12 cellular contexts compared by ENCODE assay signal in the genomic region with DNA sequence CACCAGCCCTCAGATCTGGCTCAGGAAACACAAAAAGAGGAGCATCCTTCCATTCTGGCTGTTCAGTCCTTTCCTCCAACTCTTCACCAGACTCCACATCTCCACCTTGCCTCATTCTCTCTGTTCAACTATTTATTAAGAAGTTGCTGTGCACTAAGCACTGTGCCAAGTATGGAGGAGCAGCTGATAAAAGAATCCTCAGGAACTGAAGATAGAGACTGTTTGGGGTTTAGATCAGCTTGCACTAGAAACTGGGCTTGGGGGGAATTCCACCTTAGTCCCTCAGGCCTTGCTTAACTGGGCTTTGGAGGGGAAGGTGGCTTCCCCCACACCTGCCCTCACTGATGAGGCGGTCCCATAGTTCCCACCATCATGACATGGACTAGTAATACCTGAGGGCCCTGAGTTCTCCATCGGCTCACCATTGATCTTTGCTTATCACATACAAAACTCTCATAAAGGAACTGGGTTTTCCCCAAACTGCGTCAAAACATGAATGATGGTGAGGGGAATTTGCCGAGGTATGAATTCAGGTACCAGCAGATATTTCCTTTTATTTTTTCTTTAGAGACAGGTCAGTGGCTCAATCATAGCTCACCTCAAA. TPM values are rescaled to one million over a fixed set of nuclear protein-coding genes. Genes with fewer than 3 reads are reported as not detected.
DNase-seq lines count a peak whose midpoint lies in the region; ATAC-seq and TF ChIP-seq lines count a peak whose summit lies in the region.
"Had no signal": no experiment of that assay in that cellular context is flagged by ENCODE, and none has a peak within 500 bp of the region (broad histone marks: within the 10 kb centered on the region; RNA-seq: fewer than 3 reads in every experiment).

No MANE protein-coding gene starts in this region.

- no peak overlapping the region; the same call in 1 of the 2 replicates for H3K9ac ChIP-seq in OCI-LY3 (ENCODE audit: low read length)
- H3K9ac ChIP-seq: BLaER1 treated with 17β-estradiol and CSF1 and Interleukin-3, amounts not matched to agents 10 nM and 100 nM; KMS-11 had no signal

- H3K9me3 ChIP-seq in OCI-LY3 (ENCODE audit: insufficient read depth, low read length), result no peaks in the 10 kb centered on the region
- H3K9me3 ChIP-seq: BLaER1 treated with 17β-estradiol and CSF1 and Interleukin-3, amounts not matched to agents 10 nM and 100 nM had no signal

- peak overlapping the region; percentile 5 for H3K27ac Mint-ChIP-seq in stimulated activated naive CD8-positive, alpha-beta T cell treated with anti-CD3 and anti-CD28 coated beads, Interleukin-15, Interleukin-2, amounts not matched to agents 100 ng/mL and 50 ng/mL, for 24 hours
- no peak overlapping the region for H3K27ac Mint-ChIP-seq in mesothelial cell of epicardium

- TF ChIP-seq CTCF in OCI-LY3 (IDR thresholded peaks at IDR 0.05; ENCODE audit: low read depth, low read length) (no peak), mesothelial cell of epicardium (IDR thresholded peaks at IDR 0.05; ENCODE audit: unreplicated experiment) (no peak)

- H3K9me3 Mint-ChIP-seq in stimulated activated naive CD8-positive, alpha-beta T cell treated with anti-CD3 and anti-CD28 coated beads, Interleukin-15, Interleukin-2, amounts not matched to agents 100 ng/mL and 50 ng/mL, for 24 hours, result no peaks in the 10 kb centered on the region
- no peaks in the 10 kb centered on the region for H3K9me3 Mint-ChIP-seq in mesothelial cell of epicardium

- H3K27ac ChIP-seq in OCI-LY3 (ENCODE audit: low read length), result peak overlapping the region; percentile 29
- H3K27ac ChIP-seq: BLaER1 treated with 17β-estradiol and CSF1 and Interleukin-3, amounts not matched to agents 10 nM and 100 nM; KMS-11 had no signal

- H2AFZ ChIP-seq in OCI-LY3 (ENCODE audit: low read depth, low read length), result peak overlapping the region; percentile 66

- peak; percentile 9 for DNase-seq in stimulated activated CD4-positive, alpha-beta T cell treated with anti-CD3 and anti-CD28 coated beads, Interleukin-4, amount 100 ng/mL, for 1 hour
- no peak for DNase-seq in stimulated activated CD4-positive, alpha-beta T cell treated with anti-CD3 and anti-CD28 coated beads, Interleukin-4, amount 100 ng/mL, for 4 hours
- DNase-seq in OCI-M1 (lab: John Stamatoyannopoulos, UW) (no peak), mesothelial cell of epicardium (ENCODE audit: low spot score in 2 of 2, unreplicated experiment in 2 of 2) (no peak)
- no peak for DNase-seq in NK-92 treated with Interleukin-12 subunit alpha and Interleukin-12 subunit beta, amount 100 ng/mL, for 24 hours (lab: John Stamatoyannopoulos, UW)
- DNase-seq: NCI-H526 treated with DMSO at 0.1 percent for 48 hours had no signal

- H3K27me3 ChIP-seq in OCI-LY3 (ENCODE audit: low read depth, low read length), result no peaks in the 10 kb centered on the region
- H3K27me3 ChIP-seq: BLaER1 treated with 17β-estradiol and CSF1 and Interleukin-3, amounts not matched to agents 10 nM and 100 nM had no signal

- H3K36me3 Mint-ChIP-seq in stimulated activated naive CD8-positive, alpha-beta T cell treated with anti-CD3 and anti-CD28 coated beads, Interleukin-15, Interleukin-2, amounts not matched to agents 100 ng/mL and 50 ng/mL, for 24 hours (ENCODE audit: low read depth), result no peaks in the 10 kb centered on the region
- no peaks in the 10 kb centered on the region for H3K36me3 Mint-ChIP-seq in mesothelial cell of epicardium

- peaks cover 23% of the 10 kb centered on the region for H3K4me1 Mint-ChIP-seq in stimulated activated naive CD8-positive, alpha-beta T cell treated with anti-CD3 and anti-CD28 coated beads, Interleukin-15, Interleukin-2, amounts not matched to agents 100 ng/mL and 50 ng/mL, for 24 hours (ENCODE audit: low read depth)
- no peaks in the 10 kb centered on the region for H3K4me1 Mint-ChIP-seq in mesothelial cell of epicardium

- H3K79me2 ChIP-seq in OCI-LY3 (ENCODE audit: low read length), result no peaks in the 10 kb centered on the region

- H3K4me2 ChIP-seq in OCI-LY3 (ENCODE audit: low read length), result peak overlapping the region; percentile 80
- H3K4me2 ChIP-seq: BLaER1 treated with 17β-estradiol and CSF1 and Interleukin-3, amounts not matched to agents 10 nM and 100 nM; KMS-11 had no signal

- H3K36me3 ChIP-seq in OCI-LY3 (replicated peaks; ENCODE audit: low read depth, low read length), result no peaks in the 10 kb centered on the region
- H3K36me3 ChIP-seq: BLaER1 treated with 17β-estradiol and CSF1 and Interleukin-3, amounts not matched to agents 10 nM and 100 nM had no signal

- no peak overlapping the region for H3K4me3 Mint-ChIP-seq in stimulated activated naive CD8-positive, alpha-beta T cell treated with anti-CD3 and anti-CD28 coated beads, Interleukin-15, Interleukin-2, amounts not matched to agents 100 ng/mL and 50 ng/mL, for 24 hours
- H3K4me3 Mint-ChIP-seq in mesothelial cell of epicardium, result no peak overlapping the region

- H3K4me3 ChIP-seq in OCI-LY3 (ENCODE audit: low read length), result peak overlapping the region; percentile 55
- H3K4me3 ChIP-seq: BLaER1 treated with 17β-estradiol and CSF1 and Interleukin-3, amounts not matched to agents 10 nM and 100 nM had no signal

- peaks cover 27% of the 10 kb centered on the region for H3K4me1 ChIP-seq in OCI-LY3 (ENCODE audit: low read length)
- H3K4me1 ChIP-seq: BLaER1 treated with 17β-estradiol and CSF1 and Interleukin-3, amounts not matched to agents 10 nM and 100 nM had no signal

- no peaks in the 10 kb centered on the region for H3K27me3 Mint-ChIP-seq in stimulated activated naive CD8-positive, alpha-beta T cell treated with anti-CD3 and anti-CD28 coated beads, Interleukin-15, Interleukin-2, amounts not matched to agents 100 ng/mL and 50 ng/mL, for 24 hours
- peaks cover 3% of the 10 kb centered on the region for H3K27me3 Mint-ChIP-seq in mesothelial cell of epicardium (ENCODE audit: low read depth)

- H4K20me1 ChIP-seq in OCI-LY3 (ENCODE audit: insufficient read depth, low read length), result no peaks in the 10 kb centered on the region
- H4K20me1 ChIP-seq: BLaER1 treated with 17β-estradiol and CSF1 and Interleukin-3, amounts not matched to agents 10 nM and 100 nM had no signal

- ATAC-seq in HG02623 (IDR thresholded peaks at IDR 0.05; ENCODE audit: unreplicated experiment), result peak; percentile 68

RNA-seq across cellular contexts. Expression of a gene that starts 1.7 kb away (rescaled TPM):
- not detected in 3 replicates for total RNA-seq in mesothelial cell of epicardium
- total RNA-seq: myocyte had no signal

RNA-seq across cellular contexts. Expression of a gene that starts 48.0 kb away (rescaled TPM):
- 0.20 to 0.51 TPM (median 0.22 TPM) in 3 replicates for total RNA-seq in mesothelial cell of epicardium
- total RNA-seq: myocyte had no signal

RNA-seq across cellular contexts. Expression of a gene that starts 55.3 kb away (rescaled TPM):
- 25.6 to 28.4 TPM (median 28.1 TPM) in 3 replicates for total RNA-seq in mesothelial cell of epicardium
